In genomic region chr15:43316007-43316968, GRCh38 we compare ENCODE assay signal across 27 cellular contexts. TPM values are rescaled to one million over a fixed set of nuclear protein-coding genes. Genes with fewer than 3 reads are reported as not detected.
"Had no signal": no experiment of that assay in that cellular context is flagged by ENCODE, and none has a peak within 500 bp of the region (broad histone marks: within the 10 kb centered on the region; RNA-seq: fewer than 3 reads in every experiment).

No MANE protein-coding gene starts in this region.

- H3K9me3 ChIP-seq: ascending aorta, breast epithelium, heart left ventricle, left lung, neutrophil had no signal

- H3K9me3 Mint-ChIP-seq: activated naive CD8-positive, alpha-beta T cell treated with anti-CD3 and anti-CD28 coated beads, Interleukin-2, amount 50 U/mL, for 24 hours; endodermal cell; naive thymus-derived CD8-positive, alpha-beta T cell; T-helper 2 cell treated with Interferon-gamma antibody and Interleukin-4, amounts not matched to agents 5 μg/mL and 100 μg/mL, for 36 hours had no signal

- H3K79me2 ChIP-seq: parathyroid adenoma had no signal

- H3K4me3 Mint-ChIP-seq: activated naive CD8-positive, alpha-beta T cell treated with anti-CD3 and anti-CD28 coated beads, Interleukin-2, amount 50 U/mL, for 24 hours; endodermal cell; naive thymus-derived CD8-positive, alpha-beta T cell; T-helper 2 cell treated with Interferon-gamma antibody and Interleukin-4, amounts not matched to agents 5 μg/mL and 100 μg/mL, for 36 hours had no signal

- H3K27ac Mint-ChIP-seq: activated naive CD8-positive, alpha-beta T cell treated with anti-CD3 and anti-CD28 coated beads, Interleukin-2, amount 50 U/mL, for 24 hours; endodermal cell; T-helper 2 cell treated with Interferon-gamma antibody and Interleukin-4, amounts not matched to agents 5 μg/mL and 100 μg/mL, for 36 hours had no signal

- H3K27ac ChIP-seq: ascending aorta, breast epithelium, left lung, neutrophil, parathyroid adenoma, skin epidermis had no signal

- H3K27me3 ChIP-seq: ascending aorta, breast epithelium had no signal

- H2AFZ ChIP-seq: parathyroid adenoma had no signal

- H3K36me3 ChIP-seq: ascending aorta, breast epithelium, heart left ventricle, left lung, neutrophil had no signal

- DNase-seq: activated CD4-positive, alpha-beta T cell treated with anti-CD3 and anti-CD28 coated beads, Interleukin-2, amount 50 U/mL, for 1 hour; activated naive CD4-positive, alpha-beta T cell treated with Interleukin-2 at 50 U/mL for 16 hours; activated naive CD8-positive, alpha-beta T cell treated with anti-CD3 and anti-CD28 coated beads, Interleukin-2, amount 50 U/mL, for 24 hours; endodermal cell; erythroblast; foreskin melanocyte; heart left ventricle; left lung; mammary epithelial cell; naive thymus-derived CD8-positive, alpha-beta T cell; retina; stimulated activated CD4-positive, alpha-beta T cell treated with anti-CD3 and anti-CD28 coated beads, Interleukin-15, amount 100 ng/mL, for 24 hours; stimulated activated CD4-positive, alpha-beta T cell treated with anti-CD3 and anti-CD28 coated beads, Interleukin-4, amount 100 ng/mL, for 24 hours; stimulated activated naive CD4-positive, alpha-beta T cell; substantia nigra; trophoblast cell had no signal

- H3K36me3 Mint-ChIP-seq: naive thymus-derived CD8-positive, alpha-beta T cell had no signal

- H3K4me3 ChIP-seq: ascending aorta, breast epithelium, heart left ventricle, left lung, skin epidermis had no signal

- H3K9ac ChIP-seq: parathyroid adenoma had no signal

- ATAC-seq: activated CD4-positive, CD25-positive, alpha-beta regulatory T cell treated with anti-CD3 and anti-CD28 coated beads, Interleukin-2, amount 50 U/mL, for 24 hours; activated naive CD8-positive, alpha-beta T cell treated with anti-CD3 and anti-CD28 coated beads, Interleukin-2, amount 50 U/mL, for 24 hours; left lung; naive thymus-derived CD8-positive, alpha-beta T cell had no signal

- H3K4me1 ChIP-seq: ascending aorta, breast epithelium, heart left ventricle, left lung, parathyroid adenoma had no signal

- H3K4me1 Mint-ChIP-seq: activated naive CD8-positive, alpha-beta T cell treated with anti-CD3 and anti-CD28 coated beads, Interleukin-2, amount 50 U/mL, for 24 hours; endodermal cell; naive thymus-derived CD8-positive, alpha-beta T cell had no signal

RNA-seq across cellular contexts. Expression of gene TGM7, which starts 14.2 kb away (rescaled TPM):
- total RNA-seq: activated CD8-positive, alpha-beta memory T cell treated with anti-CD3 and anti-CD28 coated beads for 36 hours; ascending aorta; breast epithelium; chondrocyte; dermis microvascular lymphatic vessel endothelial cell; endodermal cell; heart left ventricle; left lung; mammary epithelial cell; mucosa of gallbladder; naive thymus-derived CD8-positive, alpha-beta T cell had no signal

RNA-seq across cellular contexts. Expression of gene TGM5, which starts 49.6 kb away (rescaled TPM):
- total RNA-seq: activated CD8-positive, alpha-beta memory T cell treated with anti-CD3 and anti-CD28 coated beads for 36 hours; ascending aorta; chondrocyte; dermis microvascular lymphatic vessel endothelial cell; endodermal cell; left lung; naive thymus-derived CD8-positive, alpha-beta T cell had no signal
